In genomic region chr2:219425238-219426067, GRCh38 we compare ENCODE assay signal across 26 cellular contexts. TPM values are rescaled to one million over a fixed set of nuclear protein-coding genes. Genes with fewer than 3 reads are reported as not detected.
DNase-seq lines count a peak whose midpoint lies in the region; ATAC-seq and TF ChIP-seq lines count a peak whose summit lies in the region.
"Had no signal": no experiment of that assay in that cellular context is flagged by ENCODE, and none has a peak within 500 bp of the region (broad histone marks: within the 10 kb centered on the region; RNA-seq: fewer than 3 reads in every experiment).

No MANE protein-coding gene starts in this region.

- no peak overlapping the region for H3K4me3 Mint-ChIP-seq in Caco-2 (ENCODE audit: unreplicated experiment)
- H3K4me3 Mint-ChIP-seq: activated T-cell treated with anti-CD3 and anti-CD28 coated beads, Interleukin-2, amount 50 U/mL, for 72 hours; dendritic cell treated with granulocyte-macrophage colony-stimulating factor and Interleukin-4, amounts not matched to agents 40 ng/mL and 50 ng/mL, for 4 days; endodermal cell; T-helper 17 cell had no signal

- in situ Hi-C loops in transverse colon (cut with MboI; ENCODE audit: low pct_ligation_motif_present in 1 of 4, low pct_unique_long_range_greater_than_20kb in 1 of 4, low sequenced_read_pairs in 3 of 4): no loop called here

- H3K27ac Mint-ChIP-seq in Caco-2 (ENCODE audit: unreplicated experiment): no peak overlapping the region
- H3K27ac Mint-ChIP-seq: activated T-cell treated with anti-CD3 and anti-CD28 coated beads, Interleukin-2, amount 50 U/mL, for 72 hours; dendritic cell treated with granulocyte-macrophage colony-stimulating factor and Interleukin-4, amounts not matched to agents 40 ng/mL and 50 ng/mL, for 4 days; endodermal cell; T-helper 17 cell had no signal

- no peak overlapping the region for H3K4me3 ChIP-seq in esophagus (ENCODE audit: low read depth in 1 of 2, low read length in 2 of 2)
- H3K4me3 ChIP-seq in prostate gland: no peak overlapping the region
- no peak overlapping the region for H3K4me3 ChIP-seq in transverse colon
- no peak overlapping the region for H3K4me3 ChIP-seq in Caco-2 (ENCODE audit: low read depth, low read length)
- H3K4me3 ChIP-seq: adrenal gland; BLaER1 treated with 17β-estradiol and CSF1 and Interleukin-3, amounts not matched to agents 10 nM and 100 nM; GM12878; hepatocyte; PC-9 had no signal

- H3K9me3 Mint-ChIP-seq in Caco-2 (ENCODE audit: unreplicated experiment): no peaks in the 10 kb centered on the region
- H3K9me3 Mint-ChIP-seq: activated T-cell treated with anti-CD3 and anti-CD28 coated beads, Interleukin-2, amount 50 U/mL, for 72 hours; dendritic cell treated with granulocyte-macrophage colony-stimulating factor and Interleukin-4, amounts not matched to agents 40 ng/mL and 50 ng/mL, for 4 days; endodermal cell had no signal

- POLR2A ChIA-PET in Caco-2 (lab: Charles Lee): no interaction called here

- no peak for TF ChIP-seq EP300 in transverse colon (IDR thresholded peaks at IDR 0.05; ENCODE audit: low read depth)

- no peaks in the 10 kb centered on the region for H3K4me1 Mint-ChIP-seq in Caco-2 (ENCODE audit: low read depth, unreplicated experiment)

- H3K4me1 ChIP-seq in esophagus (ENCODE audit: control insufficient read depth in 2 of 2, insufficient read depth in 2 of 2, low read length in 1 of 2) (no peaks in the 10 kb centered on the region), prostate gland (replicated peaks) (no peaks in the 10 kb centered on the region), transverse colon (peaks cover 0 to under 1% (median 0%) of the 10 kb centered on the region in 4 donors), Caco-2 (0 out of 2 replicates have a peak, but pooled peaks cover 4% of the 10 kb centered on the region)
- H3K4me1 ChIP-seq: adrenal gland, foreskin keratinocyte had no signal

- DNase-seq in left ventricle myocardium superior: peak; percentile 18
- DNase-seq in prostate gland (ENCODE audit: low spot score): no peak
- no peak for DNase-seq in transverse colon
- no peak for DNase-seq in activated effector memory CD4-positive, alpha-beta T cell treated with Interleukin-2 at 50 U/mL for 16 hours
- DNase-seq in Caco-2: no peak
- DNase-seq: activated CD4-positive, CD25-positive, alpha-beta regulatory T cell; activated naive CD4-positive, alpha-beta T cell; activated T-cell treated with anti-CD3 and anti-CD28 coated beads, Interleukin-2, amount 50 U/mL, for 72 hours; adrenal gland; foreskin keratinocyte; HCEC 1CT; Kasumi-1; NCI-H146; NCI-H2107; PC-9; stimulated activated naive CD4-positive, alpha-beta T cell; T-helper 17 cell had no signal

- TF ChIP-seq POLR2A in prostate gland (IDR thresholded peaks at IDR 0.05) (peak; percentile 15), transverse colon (IDR thresholded peaks at IDR 0.05) (no peak)

- H3K27ac ChIP-seq in esophagus (ENCODE audit: low read depth in 2 of 2, low read length in 1 of 2): peak overlapping the region; percentile 9 to 38
- no peak overlapping the region for H3K27ac ChIP-seq in prostate gland
- peak overlapping the region in 3 of 4 donors; percentile 89 to 96 (median 89) for H3K27ac ChIP-seq in transverse colon
- H3K27ac ChIP-seq: adrenal gland; BLaER1 treated with 17β-estradiol and CSF1 and Interleukin-3, amounts not matched to agents 10 nM and 100 nM; foreskin keratinocyte; hepatocyte; PC-9 had no signal

- no peaks in the 10 kb centered on the region for H3K27me3 Mint-ChIP-seq in Caco-2 (ENCODE audit: insufficient read depth, unreplicated experiment)

- TF ChIP-seq CTCF in prostate gland (IDR thresholded peaks at IDR 0.05) (no peak), transverse colon (IDR thresholded peaks at IDR 0.05) (no peak), Caco-2 (IDR thresholded peaks at IDR 0.05; ENCODE audit: insufficient read depth in 1 of 2, low read depth in 1 of 2, low read length in 1 of 2, severe bottlenecking in 1 of 2, unreplicated experiment in 1 of 2) (no peak)

- WGBS in esophagus, 2 donors: 80 to 87% methylated on average over 8 of the region's 8 CpGs
- WGBS in prostate gland: 86% methylated on average over 7 of the region's 8 CpGs
- WGBS in transverse colon (ENCODE audit: low coverage in 1 of 2), 2 donors: 66% methylated on average over 8 of the region's 8 CpGs; no CpG with 5 or more reads in 1 of the 2 donors

- no peaks in the 10 kb centered on the region for H3K27me3 ChIP-seq in esophagus (ENCODE audit: control insufficient read depth in 1 of 2, insufficient read depth in 2 of 2, low read length in 2 of 2)
- no peaks in the 10 kb centered on the region for H3K27me3 ChIP-seq in prostate gland (replicated peaks; ENCODE audit: insufficient read depth)
- H3K27me3 ChIP-seq in transverse colon: no peaks in the 10 kb centered on the region
- no peaks in the 10 kb centered on the region for H3K27me3 ChIP-seq in Caco-2 (replicated peaks; ENCODE audit: control insufficient read depth, insufficient read depth, low read length)
- H3K27me3 ChIP-seq: adrenal gland; BLaER1 treated with 17β-estradiol and CSF1 and Interleukin-3, amounts not matched to agents 10 nM and 100 nM; hepatocyte had no signal

- intact Hi-C loops in left ventricle myocardium superior (cut with micrococcal nuclease) (no loop called here), prostate gland (cut with DNase I) (no loop called here), transverse colon (cut with DNase I; ENCODE audit: low total_unique reads) (no loop called here), Caco-2 (cut with micrococcal nuclease; ENCODE audit: unreplicated experiment) (no loop called here)

- no peaks in the 10 kb centered on the region for H3K36me3 Mint-ChIP-seq in Caco-2 (ENCODE audit: insufficient read depth, unreplicated experiment)

- CTCF ChIA-PET in Caco-2 (lab: Charles Lee): no interaction called here

- H3K9me3 ChIP-seq in esophagus (ENCODE audit: control insufficient read depth in 2 of 2, insufficient read depth in 1 of 2, low read depth in 1 of 2, low read length in 1 of 2) (no peaks in the 10 kb centered on the region), prostate gland (no peaks in the 10 kb centered on the region), transverse colon (no peaks in the 10 kb centered on the region), Caco-2 (no peaks in the 10 kb centered on the region)
- H3K9me3 ChIP-seq: adrenal gland; BLaER1 treated with 17β-estradiol and CSF1 and Interleukin-3, amounts not matched to agents 10 nM and 100 nM; thoracic aorta had no signal

- H3K36me3 ChIP-seq in esophagus (ENCODE audit: control insufficient read depth in 2 of 2, insufficient read depth in 2 of 2, low read length in 1 of 2) (no peaks in the 10 kb centered on the region), prostate gland (no peaks in the 10 kb centered on the region), transverse colon (no peaks in the 10 kb centered on the region), Caco-2 (ENCODE audit: control insufficient read depth, insufficient read depth, low read length) (no peaks in the 10 kb centered on the region)
- H3K36me3 ChIP-seq: adrenal gland; BLaER1 treated with 17β-estradiol and CSF1 and Interleukin-3, amounts not matched to agents 10 nM and 100 nM had no signal

- no TSS peak for BruUV-seq in Caco-2 (replicated peaks; lab: Mats Ljungman, UMichigan)

- ATAC-seq in left ventricle myocardium superior (peak; percentile 1), GM19455 (IDR thresholded peaks at IDR 0.05; ENCODE audit: unreplicated experiment) (no peak)
- ATAC-seq: activated T-cell treated with anti-CD3 and anti-CD28 coated beads, Interleukin-2, amount 50 U/mL, for 72 hours; esophagus mucosa; foreskin keratinocyte; GM12878; T-helper 17 cell had no signal

RNA-seq across cellular contexts. Expression of gene DES, which starts 7.3 kb away (rescaled TPM):
- 100 to 1,000 TPM; 672 to 686 TPM for polyA plus RNA-seq in esophagus
- total RNA-seq in left ventricle myocardium superior (14,457 TPM), prostate gland (1,000 to 10,000 TPM; 1,584 to 1,742 TPM), transverse colon (over 10,000 TPM in 1 of 4 donors, 1,000 to 10,000 TPM in 2, 100 to 1,000 TPM in 1; 1,000 to 12,373 (median 1,519) TPM), Caco-2 (2022) (0.86 TPM in 1 of 2 replicates, not detected in the other)
- total RNA-seq: foreskin keratinocyte, PC-9, T-helper 17 cell had no signal
- polyA plus RNA-seq: GM12878 had no signal

RNA-seq across cellular contexts. Expression of gene SPEG, which starts 9.2 kb away (rescaled TPM):
- polyA plus RNA-seq in esophagus: 10 to 100 TPM; 22.3 to 37.7 TPM
- total RNA-seq in left ventricle myocardium superior: 111 TPM
- 10 to 100 TPM; 30.7 to 53.4 TPM for total RNA-seq in prostate gland
- 10 to 100 TPM; 26.5 to 95.8 (median 48.5) TPM for total RNA-seq in transverse colon
- 17.2 and 18.6 TPM in 2 replicates for total RNA-seq in Caco-2 (2022)

RNA-seq across cellular contexts. Expression of gene DNPEP, which starts 37.7 kb away (rescaled TPM):
- 10 to 100 TPM; 46.2 to 49.6 TPM for polyA plus RNA-seq in esophagus
- 74.8 TPM for total RNA-seq in left ventricle myocardium superior
- total RNA-seq in prostate gland: 10 to 100 TPM; 54.1 to 82.4 TPM
- 100 to 1,000 TPM in 2 of 4 donors, 10 to 100 TPM in 2; 61.3 to 142 (median 104) TPM for total RNA-seq in transverse colon
- 102 and 103 TPM in 2 replicates for total RNA-seq in Caco-2 (2022)

Comparison
In these comparisons a context has a peak if more than half of its experiments do, and no peak if none do; other contexts are left out.
1. H3K27ac ChIP-seq: peak in esophagus (2 of 2) and transverse colon (3 of 4); none in prostate gland (0 of 2).
2. RNA of gene DES, which starts 7.3 kb away (total RNA-seq): 14,457 TPM in left ventricle myocardium superior (single experiment), 1,000 to 12,373 TPM in transverse colon and 1,584 to 1,742 TPM in prostate gland; 0.86 TPM in Caco-2; every median in the first group is over 100 times any median in the second.